8 cellular contexts compared by ENCODE assay signal in the genomic region with DNA sequence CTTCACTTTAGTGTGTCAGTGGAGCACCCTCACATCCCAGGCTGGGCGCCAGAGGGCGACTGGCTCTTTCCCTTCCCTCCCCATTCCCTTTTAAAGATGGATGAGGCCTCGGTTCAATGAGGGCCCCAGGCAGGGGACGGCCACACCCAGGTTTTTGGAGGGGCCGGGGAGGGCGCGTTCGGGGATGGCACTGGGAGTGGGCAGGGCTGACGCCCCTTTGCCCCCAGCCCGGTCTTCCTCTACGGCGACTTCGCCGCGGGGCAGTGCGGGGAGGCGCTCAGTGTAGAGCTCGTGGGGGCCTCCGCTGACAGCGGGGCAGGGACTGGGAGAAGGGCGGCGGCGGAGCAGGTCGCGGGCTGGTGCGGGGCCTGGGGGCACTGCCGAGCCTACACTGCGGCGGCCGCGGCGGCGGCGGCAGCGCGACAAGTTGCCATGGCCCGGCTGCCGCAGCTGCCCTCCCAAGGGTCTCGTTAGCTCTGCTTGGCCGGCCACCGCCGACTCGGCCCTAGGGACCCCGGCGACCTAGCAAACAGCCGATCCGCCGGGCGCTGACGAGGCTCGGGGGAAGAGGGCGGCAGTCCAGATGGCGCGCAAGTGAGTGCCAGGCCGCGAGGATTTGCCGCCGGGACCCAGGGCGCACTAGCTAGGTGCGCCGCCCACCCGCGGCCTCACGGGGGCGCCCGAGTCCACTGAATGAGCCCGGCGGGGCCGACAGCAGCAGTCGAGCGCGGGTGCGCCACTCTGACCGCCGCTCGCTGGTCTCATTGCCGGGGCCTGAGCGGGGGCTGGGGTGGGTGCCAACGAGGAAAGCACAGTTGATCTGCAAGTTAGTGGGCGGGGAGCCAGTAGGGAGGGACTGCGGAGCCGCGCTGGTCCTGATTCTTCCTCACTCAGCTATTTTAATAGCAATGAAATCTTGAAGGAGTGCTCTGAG.
DNase-seq lines count a peak whose midpoint lies in the region; ATAC-seq and TF ChIP-seq lines count a peak whose summit lies in the region.

No MANE protein-coding gene starts in this region.

- H3K4me2 ChIP-seq in OCI-LY1 (ENCODE audit: low read length): peak overlapping the region; percentile 56

- H3K27me3 ChIP-seq in OCI-LY1 (ENCODE audit: insufficient read depth, low read length): peaks cover 9% of the 10 kb centered on the region; the same call in 1 of the 2 replicates

- no peaks in the 10 kb centered on the region for H3K79me2 ChIP-seq in OCI-LY1 (ENCODE audit: insufficient read depth, low read length)

- no peak overlapping the region; the same call in 1 of the 2 replicates for H3K9ac ChIP-seq in OCI-LY1 (ENCODE audit: low read length)

- no peaks in the 10 kb centered on the region for H3K36me3 ChIP-seq in OCI-LY1 (ENCODE audit: insufficient read depth, low read length)

- H3K4me1 ChIP-seq in OCI-LY1 (ENCODE audit: insufficient read depth, low read length, severe bottlenecking): no peaks in the 10 kb centered on the region

- H3F3A ChIP-seq in OCI-LY1 (ENCODE audit: insufficient read depth, low read length): no peaks in the 10 kb centered on the region

- no peak overlapping the region for H3K27ac ChIP-seq in OCI-LY1 (ENCODE audit: low read depth, low read length, poor library complexity, severe bottlenecking)

- peak; percentile 96 for ATAC-seq in GM21390 (IDR thresholded peaks at IDR 0.05; ENCODE audit: unreplicated experiment)

- H3K4me3 ChIP-seq in OCI-LY1 (ENCODE audit: low read depth, low read length, poor library complexity, severe bottlenecking): peak overlapping the region; percentile 33

- H2AFZ ChIP-seq in OCI-LY1 (ENCODE audit: low read length): no peak overlapping the region

- no peaks in the 10 kb centered on the region for H3K9me3 ChIP-seq in OCI-LY1 (ENCODE audit: low read length)

- H3K9me2 ChIP-seq in OCI-LY1 (ENCODE audit: low read depth, low read length): no peaks in the 10 kb centered on the region

- peak; percentile 96 for DNase-seq in D341Med (ENCODE audit: low spot score)
- peak; percentile 80 for DNase-seq in HT1080 (ENCODE audit: low read depth)
- DNase-seq in activated T-cell treated with anti-CD3 and anti-CD28 coated beads for 4 hours: peak; percentile 81
- DNase-seq in erythroblast (lab: John Stamatoyannopoulos, UW): peak; percentile 85 to 88
- DNase-seq in mucosa of gallbladder (ENCODE audit: low spot score): peak; percentile 90
- peak; percentile 77 to 83 for DNase-seq in stimulated activated CD8-positive, alpha-beta memory T cell treated with anti-CD3 and anti-CD28 coated beads, Interleukin-2, amount 100 ng/mL, for 48 hours (ENCODE audit: low read depth in 2 of 2)

- TF ChIP-seq CTCF in OCI-LY1 (IDR thresholded peaks at IDR 0.05; ENCODE audit: low read length): peak; percentile 89

- H4K20me1 ChIP-seq in OCI-LY1 (ENCODE audit: insufficient read depth, low read length): no peaks in the 10 kb centered on the region

- no peak for TF ChIP-seq POLR2A in erythroblast (IDR thresholded peaks at IDR 0.05; ENCODE audit: low read length)
